Comparison of ENCODE assay signal across 27 cellular contexts in genomic region chr13:36371185-36371584, GRCh38.
"Had no signal": no experiment of that assay in that cellular context is flagged by ENCODE, and none has a peak within 500 bp of the region (broad histone marks: within the 10 kb centered on the region; RNA-seq: fewer than 3 reads in every experiment).

No MANE protein-coding gene starts in this region.

- ATAC-seq: naive thymus-derived CD4-positive, alpha-beta T cell; natural killer cell; psoas muscle; right cardiac atrium; right lobe of liver; stimulated activated effector memory CD8-positive, alpha-beta T cell treated with anti-CD3 and anti-CD28 coated beads, Interleukin-12 subunit alpha, Interleukin-12 subunit beta, amount 100 ng/mL, for 72 hours; stimulated activated naive B cell treated with anti-CD40 and anti-IgM and Interleukin-4, amounts not matched to agents 10 μg/mL and 1 μg/mL and 100 μg/mL, for 72 hours had no signal

- H3K79me2 ChIP-seq: parathyroid adenoma had no signal

- H3K9ac ChIP-seq: neural progenitor cell, parathyroid adenoma had no signal

- H3K36me3 ChIP-seq: neural progenitor cell, ovary, right lobe of liver, sigmoid colon, stomach, suprapubic skin, thoracic aorta, thyroid gland, upper lobe of left lung, vagina had no signal

- DNase-seq: naive thymus-derived CD4-positive, alpha-beta T cell; natural killer cell; occipital lobe; ovary; posterior cingulate gyrus; psoas muscle; right cardiac atrium; right lobe of liver; sigmoid colon; small intestine; stimulated activated CD4-positive, alpha-beta T cell treated with anti-CD3 and anti-CD28 coated beads, Interleukin-15, amount 100 ng/mL, for 24 hours; stimulated activated CD4-positive, alpha-beta T cell treated with anti-CD3 and anti-CD28 coated beads, Interleukin-2, amount 100 ng/mL, for 24 hours; stimulated activated CD4-positive, alpha-beta T cell treated with anti-CD3 and anti-CD28 coated beads, Interleukin-2, amount 100 ng/mL, for 48 hours; stimulated activated CD4-positive, alpha-beta T cell treated with anti-CD3 and anti-CD28 coated beads, Interleukin-4, amount 100 ng/mL, for 24 hours; stimulated activated naive B cell treated with anti-CD40 and anti-IgM and Interleukin-4, amounts not matched to agents 10 μg/mL and 1 μg/mL and 100 μg/mL, for 72 hours; stimulated activated naive CD4-positive, alpha-beta T cell treated with Interleukin-2 at 50 U/mL for 16 hours; stomach; thyroid gland; trophoblast cell; upper lobe of left lung had no signal

- H3K4me3 ChIP-seq: neural progenitor cell, ovary, psoas muscle, right lobe of liver, sigmoid colon, stomach, suprapubic skin, thoracic aorta, thyroid gland, tibial nerve, upper lobe of left lung, vagina had no signal

- H3K9me3 ChIP-seq: ovary, psoas muscle, right lobe of liver, sigmoid colon, stomach, suprapubic skin, thoracic aorta, thyroid gland, tibial nerve, upper lobe of left lung, vagina had no signal

- H3K27ac ChIP-seq: neural progenitor cell, ovary, parathyroid adenoma, psoas muscle, right lobe of liver, sigmoid colon, stomach, suprapubic skin, thoracic aorta, thyroid gland, tibial nerve, upper lobe of left lung, vagina had no signal

- H3K4me2 ChIP-seq: neural progenitor cell had no signal

- H2AFZ ChIP-seq: neural progenitor cell, parathyroid adenoma had no signal

- H3K27me3 ChIP-seq: neural progenitor cell, ovary, right lobe of liver, sigmoid colon, stomach, suprapubic skin, thyroid gland, tibial nerve, upper lobe of left lung, vagina had no signal
